24 cellular contexts compared by ENCODE assay signal in genomic region chr16:75326333-75326732, GRCh38.
DNase-seq lines count a peak whose midpoint lies in the region; ATAC-seq and TF ChIP-seq lines count a peak whose summit lies in the region.
"Had no signal": no experiment of that assay in that cellular context is flagged by ENCODE, and none has a peak within 500 bp of the region (broad histone marks: within the 10 kb centered on the region; RNA-seq: fewer than 3 reads in every experiment).

No MANE protein-coding gene starts in this region.

- peaks cover 13% of the 10 kb centered on the region for H3K36me3 Mint-ChIP-seq in activated CD8-positive, alpha-beta T cell treated with anti-CD3 and anti-CD28 coated beads, Interleukin-2, amount 10 ng/mL, durations not matched to agents 7 days and 5 days (ENCODE audit: low read depth)
- H3K36me3 Mint-ChIP-seq in activated CD8-positive, alpha-beta T cell treated with anti-CD3 and anti-CD28 coated beads for 36 hours (ENCODE audit: low read depth): peaks cover 8% of the 10 kb centered on the region
- no peaks in the 10 kb centered on the region; the same call in 2 of the 3 replicates for H3K36me3 Mint-ChIP-seq in GM23338 (ENCODE audit: low read depth)

- H2AFZ ChIP-seq in GM23338: no peak overlapping the region
- H2AFZ ChIP-seq in OCI-LY7 (ENCODE audit: low read length): peak overlapping the region; percentile 40; the same call in 1 of the 2 replicates
- H2AFZ ChIP-seq in osteoblast (ENCODE audit: low read length): peak overlapping the region; percentile 14

- H3K27me3 ChIP-seq in GM23338 (ENCODE audit: insufficient read depth): no peaks in the 10 kb centered on the region
- H3K27me3 ChIP-seq in osteoblast (ENCODE audit: insufficient read depth, low read length): no peaks in the 10 kb centered on the region
- H3K27me3 ChIP-seq in uterus: no peaks in the 10 kb centered on the region
- H3K27me3 ChIP-seq: foreskin keratinocyte had no signal

- no peaks in the 10 kb centered on the region; the same call in 1 of the 2 replicates for H4K20me1 ChIP-seq in GM23338 (replicated peaks; ENCODE audit: insufficient read depth)
- no peaks in the 10 kb centered on the region for H4K20me1 ChIP-seq in OCI-LY7 (ENCODE audit: insufficient read depth, low read length)
- H4K20me1 ChIP-seq in osteoblast (ENCODE audit: insufficient read depth, low read length): no peaks in the 10 kb centered on the region

- H3K36me3 ChIP-seq in GM23338 (ENCODE audit: insufficient read depth) (no peaks in the 10 kb centered on the region), OCI-LY7 (ENCODE audit: insufficient read depth, low read length) (no peaks in the 10 kb centered on the region), osteoblast (ENCODE audit: insufficient read depth, low read length) (no peaks in the 10 kb centered on the region), uterus (no peaks in the 10 kb centered on the region)

- H3K79me2 ChIP-seq in GM23338 (replicated peaks; ENCODE audit: insufficient read depth): no peaks in the 10 kb centered on the region
- H3K79me2 ChIP-seq in OCI-LY7 (ENCODE audit: insufficient read depth, low read depth, low read length): no peaks in the 10 kb centered on the region
- peaks cover 3% of the 10 kb centered on the region for H3K79me2 ChIP-seq in osteoblast (ENCODE audit: insufficient read depth, low read length)

- no peaks in the 10 kb centered on the region for H3F3A ChIP-seq in GM23338 (replicated peaks; ENCODE audit: low read depth)

- H3K9me3 ChIP-seq in OCI-LY7 (ENCODE audit: low read length) (no peaks in the 10 kb centered on the region), osteoblast (ENCODE audit: low read depth, low read length) (no peaks in the 10 kb centered on the region), uterus (no peaks in the 10 kb centered on the region)
- H3K9me3 ChIP-seq: BLaER1 had no signal

- no peak overlapping the region for H3K4me3 Mint-ChIP-seq in activated CD8-positive, alpha-beta T cell treated with anti-CD3 and anti-CD28 coated beads, Interleukin-2, amount 10 ng/mL, durations not matched to agents 7 days and 5 days
- H3K4me3 Mint-ChIP-seq in activated CD8-positive, alpha-beta T cell treated with anti-CD3 and anti-CD28 coated beads for 36 hours: no peak overlapping the region
- H3K4me3 Mint-ChIP-seq in GM23338: no peak overlapping the region
- H3K4me3 Mint-ChIP-seq: activated B cell treated with CpG ODN at 0.5 μM for 24 hours; activated CD4-positive, alpha-beta memory T cell treated with anti-CD3 and anti-CD28 coated beads, Interleukin-2, amount 10 ng/mL, durations not matched to agents 7 days and 5 days; effector memory CD8-positive, alpha-beta T cell; type B pancreatic cell had no signal

- intact Hi-C loops in activated CD8-positive, alpha-beta T cell treated with anti-CD3 and anti-CD28 coated beads for 36 hours (cut with micrococcal nuclease): no loop called here
- intact Hi-C loops in OCI-LY7 (cut with micrococcal nuclease; ENCODE audit: unreplicated experiment) (no loop called here), uterus (cut with DNase I; ENCODE audit: low total_unique reads) (no loop called here)

- BruUV-seq in OCI-LY7 (replicated peaks; lab: Mats Ljungman, UMichigan): no TSS peak

- H3K27ac ChIP-seq in GM23338 (ENCODE audit: low read depth): no peak overlapping the region
- H3K27ac ChIP-seq in OCI-LY7 (ENCODE audit: low read depth, low read length, poor library complexity, severe bottlenecking): no peak overlapping the region
- peak overlapping the region; percentile 48 for H3K27ac ChIP-seq in osteoblast (ENCODE audit: low read depth, low read length)
- no peak overlapping the region for H3K27ac ChIP-seq in uterus
- H3K27ac ChIP-seq: BLaER1, coronary artery, foreskin keratinocyte, skin epidermis had no signal

- no peak overlapping the region for H3K4me3 ChIP-seq in GM23338
- no peak overlapping the region for H3K4me3 ChIP-seq in OCI-LY7 (ENCODE audit: low read depth, low read length, poor library complexity, severe bottlenecking)
- H3K4me3 ChIP-seq in osteoblast (ENCODE audit: insufficient read depth, low read length): no peak overlapping the region
- no peak overlapping the region for H3K4me3 ChIP-seq in uterus
- H3K4me3 ChIP-seq: BLaER1, coronary artery, skin epidermis had no signal

- CTCF ChIA-PET in activated CD8-positive, alpha-beta T cell treated with anti-CD3 and anti-CD28 coated beads, Interleukin-2, amount 10 ng/mL, durations not matched to agents 7 days and 5 days (lab: Charles Lee): interaction anchor here (1.0 to 1.6 kb wide), 2 partner anchors 10 to 59 kb away, joined by 4 to 5 read pairs; no protein-coding TSS in a partner anchor
- CTCF ChIA-PET in activated CD8-positive, alpha-beta T cell treated with anti-CD3 and anti-CD28 coated beads for 36 hours (lab: Charles Lee): interaction anchor here (1.3 to 1.9 kb wide), 4 partner anchors 21 to 127 kb away, joined by 3 to 7 read pairs (median 5); no protein-coding TSS in a partner anchor
- CTCF ChIA-PET in OCI-LY7 (lab: Charles Lee; ENCODE audit: unreplicated experiment): no interaction called here

- POLR2A ChIA-PET in activated CD8-positive, alpha-beta T cell treated with anti-CD3 and anti-CD28 coated beads, Interleukin-2, amount 10 ng/mL, durations not matched to agents 7 days and 5 days (lab: Charles Lee): no interaction called here
- POLR2A ChIA-PET in activated CD8-positive, alpha-beta T cell treated with anti-CD3 and anti-CD28 coated beads for 36 hours (lab: Charles Lee): interaction anchor here (0.7 kb wide), 1 partner anchor 19 kb away, joined by 3 read pairs; no protein-coding TSS in a partner anchor
- POLR2A ChIA-PET in OCI-LY7 (lab: Charles Lee): interaction anchor here (0.6 to 1.3 kb wide), 4 partner anchors 16 to 813 kb away, joined by 3 read pairs; no protein-coding TSS in a partner anchor

- H3K4me2 ChIP-seq in GM23338 (no peak overlapping the region), OCI-LY7 (ENCODE audit: low read length) (no peak overlapping the region), osteoblast (ENCODE audit: insufficient read depth, low read length) (no peak overlapping the region)
- H3K4me2 ChIP-seq: BLaER1 had no signal

- H3K27me3 Mint-ChIP-seq in activated CD8-positive, alpha-beta T cell treated with anti-CD3 and anti-CD28 coated beads, Interleukin-2, amount 10 ng/mL, durations not matched to agents 7 days and 5 days (ENCODE audit: low read depth): peaks cover 1% of the 10 kb centered on the region
- H3K27me3 Mint-ChIP-seq in activated CD8-positive, alpha-beta T cell treated with anti-CD3 and anti-CD28 coated beads for 36 hours: no peaks in the 10 kb centered on the region
- peaks cover 7% of the 10 kb centered on the region for H3K27me3 Mint-ChIP-seq in GM23338 (ENCODE audit: insufficient read depth, low read depth, poor library complexity)
- H3K27me3 Mint-ChIP-seq: type B pancreatic cell had no signal

- H3K4me1 Mint-ChIP-seq in activated CD8-positive, alpha-beta T cell treated with anti-CD3 and anti-CD28 coated beads, Interleukin-2, amount 10 ng/mL, durations not matched to agents 7 days and 5 days (ENCODE audit: low read depth): peaks cover 21% of the 10 kb centered on the region
- peaks cover 14% of the 10 kb centered on the region for H3K4me1 Mint-ChIP-seq in activated CD8-positive, alpha-beta T cell treated with anti-CD3 and anti-CD28 coated beads for 36 hours (ENCODE audit: low read depth)
- H3K4me1 Mint-ChIP-seq in GM23338: peaks cover 11% of the 10 kb centered on the region

- peak overlapping the region; percentile 65 for H3K27ac Mint-ChIP-seq in activated CD8-positive, alpha-beta T cell treated with anti-CD3 and anti-CD28 coated beads, Interleukin-2, amount 10 ng/mL, durations not matched to agents 7 days and 5 days
- H3K27ac Mint-ChIP-seq in activated CD8-positive, alpha-beta T cell treated with anti-CD3 and anti-CD28 coated beads for 36 hours: no peak overlapping the region
- H3K27ac Mint-ChIP-seq in GM23338: 0 out of 2 replicates have a peak overlapping the region, but pooled peaks have one; percentile 3
- H3K27ac Mint-ChIP-seq: activated B cell treated with CpG ODN at 0.5 μM for 24 hours; activated CD4-positive, alpha-beta memory T cell treated with anti-CD3 and anti-CD28 coated beads, Interleukin-2, amount 10 ng/mL, durations not matched to agents 7 days and 5 days; type B pancreatic cell had no signal

- H3K4me1 ChIP-seq in GM23338 (ENCODE audit: insufficient read depth) (peaks cover 7% of the 10 kb centered on the region; the same call in 1 of the 2 replicates), OCI-LY7 (ENCODE audit: insufficient read depth, low read length, poor library complexity, severe bottlenecking) (peaks cover 17% of the 10 kb centered on the region), osteoblast (ENCODE audit: insufficient read depth, low read length) (peaks cover 13% of the 10 kb centered on the region), uterus (no peaks in the 10 kb centered on the region)

- H3K9me2 ChIP-seq in GM23338 (ENCODE audit: insufficient read depth): no peaks in the 10 kb centered on the region
- no peaks in the 10 kb centered on the region for H3K9me2 ChIP-seq in OCI-LY7 (ENCODE audit: insufficient read depth, low read length)

- no peak for TF ChIP-seq CTCF in activated CD8-positive, alpha-beta T cell treated with anti-CD3 and anti-CD28 coated beads for 36 hours (IDR thresholded peaks at IDR 0.05)
- TF ChIP-seq CTCF in GM23338 (conservative IDR thresholded peaks at IDR 0.05; ENCODE audit: low read depth in 2 of 2): no peak
- no peak for TF ChIP-seq CTCF in OCI-LY7 (conservative IDR thresholded peaks at IDR 0.05; ENCODE audit: low read length)
- no peak for TF ChIP-seq CTCF in osteoblast (IDR thresholded peaks at IDR 0.05; ENCODE audit: extremely low read depth, low read depth, low read length)
- TF ChIP-seq CTCF in uterus (IDR thresholded peaks at IDR 0.05): no peak

- DNase-seq in activated CD8-positive, alpha-beta T cell treated with anti-CD3 and anti-CD28 coated beads, Interleukin-2, amount 10 ng/mL, durations not matched to agents 7 days and 5 days: peak; percentile 36
- no peak for DNase-seq in activated CD8-positive, alpha-beta T cell treated with anti-CD3 and anti-CD28 coated beads for 36 hours
- DNase-seq in GM23338 (ENCODE audit: low spot score): no peak
- peak; percentile 39 for DNase-seq in OCI-LY7 (ENCODE audit: low spot score)
- no peak for DNase-seq in osteoblast (ENCODE audit: insufficient read length, low spot score, missing footprints)
- DNase-seq in uterus: no peak
- DNase-seq in inferior parietal cortex (ENCODE audit: extremely low spot score): no peak
- DNase-seq: ACHN; activated B cell treated with CpG ODN at 0.5 μM for 24 hours; activated CD4-positive, alpha-beta memory T cell treated with anti-CD3 and anti-CD28 coated beads, Interleukin-2, amount 10 ng/mL, durations not matched to agents 7 days and 5 days; activated effector memory CD4-positive, alpha-beta T cell treated with anti-CD3 and anti-CD28 coated beads, Interleukin-2, amount 50 U/mL, for 16 hours; effector memory CD8-positive, alpha-beta T cell; foreskin keratinocyte; left cardiac atrium; NCI-H1436 treated with DMSO at 0.1 percent for 48 hours; NCI-H2171 treated with DMSO at 0.1 percent for 48 hours; NCI-H82; SHP77; T1000 had no signal

- no peak for TF ChIP-seq POLR2A in uterus (IDR thresholded peaks at IDR 0.05)

- no peaks in the 10 kb centered on the region for H3K9me3 Mint-ChIP-seq in activated CD8-positive, alpha-beta T cell treated with anti-CD3 and anti-CD28 coated beads, Interleukin-2, amount 10 ng/mL, durations not matched to agents 7 days and 5 days (ENCODE audit: insufficient read depth)
- H3K9me3 Mint-ChIP-seq in activated CD8-positive, alpha-beta T cell treated with anti-CD3 and anti-CD28 coated beads for 36 hours: no peaks in the 10 kb centered on the region
- no peaks in the 10 kb centered on the region for H3K9me3 Mint-ChIP-seq in GM23338
- H3K9me3 Mint-ChIP-seq: activated B cell treated with CpG ODN at 0.5 μM for 24 hours; activated CD4-positive, alpha-beta memory T cell treated with anti-CD3 and anti-CD28 coated beads, Interleukin-2, amount 10 ng/mL, durations not matched to agents 7 days and 5 days; effector memory CD8-positive, alpha-beta T cell; type B pancreatic cell had no signal

- peak; percentile 55 for ATAC-seq in activated CD8-positive, alpha-beta T cell treated with anti-CD3 and anti-CD28 coated beads, Interleukin-2, amount 10 ng/mL, durations not matched to agents 7 days and 5 days
- no peak for ATAC-seq in activated CD8-positive, alpha-beta T cell treated with anti-CD3 and anti-CD28 coated beads for 36 hours
- no peak for ATAC-seq in GM23338
- ATAC-seq: effector memory CD8-positive, alpha-beta T cell; esophagus mucosa; foreskin keratinocyte; left cardiac atrium had no signal

Comparison
In these comparisons a context has a peak if more than half of its experiments do, and no peak if none do; other contexts are left out.
1. DNase-seq: peak in activated CD8-positive, alpha-beta T cell treated with anti-CD3 and anti-CD28 coated beads, Interleukin-2, amount 10 ng/mL, durations not matched to agents 7 days and 5 days (single experiment) and OCI-LY7 (single experiment); none in activated CD8-positive, alpha-beta T cell treated with anti-CD3 and anti-CD28 coated beads for 36 hours (single experiment), GM23338 (single experiment), osteoblast (single experiment), uterus (0 of 2) and inferior parietal cortex (single experiment).